8 cellular contexts compared by ENCODE assay signal in genomic region chr11:3642071-3642951, GRCh38. TPM values are rescaled to one million over a fixed set of nuclear protein-coding genes. Genes with fewer than 3 reads are reported as not detected.
DNase-seq lines count a peak whose midpoint lies in the region; ATAC-seq and TF ChIP-seq lines count a peak whose summit lies in the region.

No MANE protein-coding gene starts in this region.

- ATAC-seq in GM21367 (IDR thresholded peaks at IDR 0.05; ENCODE audit: unreplicated experiment) = no peak

- peak; percentile 75 for DNase-seq in CD1c-positive myeloid dendritic cell (ENCODE audit: extremely low spot score)
- no peak for DNase-seq in HL-60 (ENCODE audit: low read depth in 1 of 2, low spot score in 1 of 2)
- DNase-seq in SK-MEL-5 (ENCODE audit: low read depth, low spot score) = peak; percentile 64
- DNase-seq in activated naive CD4-positive, alpha-beta T cell treated with Interleukin-2 at 50 U/mL for 16 hours = peak; percentile 82
- DNase-seq in globus pallidus (ENCODE audit: low spot score) = peak; percentile 11
- DNase-seq in non-pigmented ciliary epithelial cell (ENCODE audit: low read depth) = peak; percentile 10

- H3K27ac ChIP-seq in HL-60 (replicated peaks) (no peak overlapping the region), subcutaneous abdominal adipose tissue (ENCODE audit: low read depth, low read length) (no peak overlapping the region)

- no peak for TF ChIP-seq CTCF in HL-60 (IDR thresholded peaks at IDR 0.05; ENCODE audit: insufficient read depth, low read length)

- peaks cover 10% of the 10 kb centered on the region for H3K27me3 ChIP-seq in HL-60 (ENCODE audit: insufficient read depth, poor library complexity, severe bottlenecking)
- H3K27me3 ChIP-seq in subcutaneous abdominal adipose tissue (ENCODE audit: control insufficient read depth in 5 of 5, insufficient read depth in 4 of 5, low read length in 5 of 5) = peaks cover 0 to 13% (median 3%) of the 10 kb centered on the region in 5 donors

- in situ Hi-C loops in SK-MEL-5 (cut with HindIII; ENCODE audit: low pct_unique_long_range_greater_than_20kb, low sequenced_read_pairs) = no loop called here

- H3K9ac ChIP-seq in subcutaneous abdominal adipose tissue (ENCODE audit: low read length in 5 of 5) = peak overlapping the region in 4 of 5 donors; percentile 57 to 71 (median 69)

- H3K4me1 ChIP-seq in subcutaneous abdominal adipose tissue (ENCODE audit: control insufficient read depth in 5 of 5, insufficient read depth in 5 of 5, low read length in 5 of 5) = peaks cover 5 to 16% (median 12%) of the 10 kb centered on the region in 5 donors

- H3K36me3 ChIP-seq in subcutaneous abdominal adipose tissue (ENCODE audit: control insufficient read depth in 5 of 5, insufficient read depth in 5 of 5, low read length in 5 of 5) = no peaks in the 10 kb centered on the region

- no peaks in the 10 kb centered on the region for H3K9me3 ChIP-seq in subcutaneous abdominal adipose tissue (ENCODE audit: control insufficient read depth in 5 of 5, low read length in 5 of 5)

- 0 out of 2 replicates have a peak overlapping the region, but pooled peaks have one; percentile 7 for H3K4me3 ChIP-seq in HL-60 (replicated peaks; ENCODE audit: insufficient read depth, low read length)
- H3K4me3 ChIP-seq in subcutaneous abdominal adipose tissue (ENCODE audit: low read depth in 1 of 5, low read length in 5 of 5) = peak overlapping the region; percentile 61 to 74 (median 66)

RNA-seq across cellular contexts. Expression of gene ART5, which starts 0.5 kb away (rescaled TPM):
- total RNA-seq in SK-MEL-5 (2014; rRNA removed; shearing (Covaris generic)) = not detected in 2 replicates
- polyA plus RNA-seq in SK-MEL-5 (2015; cell fraction: cytosol; rRNA removed) = 0.25 TPM in 1 of 2 replicates, not detected in the other
- not detected in 2 replicates for polyA plus RNA-seq in SK-MEL-5 (2015; cell fraction: nucleus; rRNA removed)

RNA-seq across cellular contexts. Expression of gene ART1, which starts 2.6 kb away (rescaled TPM):
- total RNA-seq in SK-MEL-5 (2014; rRNA removed; shearing (Covaris generic)) = not detected in 2 replicates
- not detected in 2 replicates for polyA plus RNA-seq in SK-MEL-5 (2015; cell fraction: cytosol; rRNA removed)
- polyA plus RNA-seq in SK-MEL-5 (2015; cell fraction: nucleus; rRNA removed) = not detected in 2 replicates

RNA-seq across cellular contexts. Expression of gene CHRNA10, which starts 28.9 kb away (rescaled TPM):
- 0.05 and 0.16 TPM in 2 replicates for total RNA-seq in SK-MEL-5 (2014; rRNA removed; shearing (Covaris generic))
- 0.10 and 0.13 TPM in 2 replicates for polyA plus RNA-seq in SK-MEL-5 (2015; cell fraction: cytosol; rRNA removed)
- 3.0 and 5.1 TPM in 2 replicates for polyA plus RNA-seq in SK-MEL-5 (2015; cell fraction: nucleus; rRNA removed)

Comparison
In these comparisons a context has a peak if more than half of its experiments do, and no peak if none do; other contexts are left out.
1. DNase-seq: peak in CD1c-positive myeloid dendritic cell (single experiment), SK-MEL-5 (single experiment), activated naive CD4-positive, alpha-beta T cell treated with Interleukin-2 at 50 U/mL for 16 hours (single experiment), globus pallidus (single experiment) and non-pigmented ciliary epithelial cell (single experiment); none in HL-60 (0 of 2).